In genomic region chr4:100876546-100876945, GRCh38 we compare ENCODE assay signal across 24 cellular contexts.
"Had no signal": no experiment of that assay in that cellular context is flagged by ENCODE, and none has a peak within 500 bp of the region (broad histone marks: within the 10 kb centered on the region; RNA-seq: fewer than 3 reads in every experiment).

No MANE protein-coding gene starts in this region.

- H3K4me1 ChIP-seq: ascending aorta had no signal

- H3K4me3 ChIP-seq: ascending aorta, cardiac muscle cell, SK-N-MC had no signal

- H3K9me3 ChIP-seq: ascending aorta had no signal

- ATAC-seq: activated CD8-positive, alpha-beta T cell treated with anti-CD3 and anti-CD28 coated beads, Interleukin-2, amount 10 ng/mL, durations not matched to agents 7 days and 5 days; Right ventricle myocardium inferior; T-cell; WTC11 had no signal

- H3K36me3 ChIP-seq: ascending aorta, cardiac muscle cell had no signal

- DNase-seq: activated CD4-positive, alpha-beta T cell treated with anti-CD3 and anti-CD28 coated beads for 48 hours; activated CD4-positive, alpha-beta T cell treated with anti-CD3 and anti-CD28 coated beads, Interleukin-2, amount 50 U/mL, for 4 hours; activated CD4-positive, CD25-positive, alpha-beta regulatory T cell treated with anti-CD3 and anti-CD28 coated beads, Interleukin-2, amount 50 U/mL, for 72 hours; activated CD8-positive, alpha-beta memory T cell treated with anti-CD3 and anti-CD28 coated beads, Interleukin-2, amount 50 U/mL, for 48 hours; activated CD8-positive, alpha-beta T cell treated with anti-CD3 and anti-CD28 coated beads, Interleukin-2, amount 10 ng/mL, durations not matched to agents 7 days and 5 days; activated naive CD4-positive, alpha-beta T cell treated with anti-CD3 and anti-CD28 coated beads, Interleukin-2, amount 50 U/mL, for 16 hours; activated T-cell treated with anti-CD3 and anti-CD28 coated beads, Interleukin-2, amount 50 U/mL, for 1 hour; amniotic stem cell; cerebellar nuclear complex; KG1; NCI-H1092 treated with DMSO at 0.1 percent for 48 hours; NCI-H1436 treated with DMSO at 0.1 percent for 48 hours; NCI-H187; NCI-H2081; NCI-H510A treated with DMSO at 0.1 percent for 48 hours; NCI-H69; T-cell; T-helper 2 cell; T1000 had no signal

- H3K27me3 ChIP-seq: ascending aorta, cardiac muscle cell had no signal

- H3K27ac ChIP-seq: ascending aorta, cardiac muscle cell, SK-N-MC had no signal
